23 cellular contexts compared by ENCODE assay signal in genomic region chr2:84844141-84844540, GRCh38. TPM values are rescaled to one million over a fixed set of nuclear protein-coding genes. Genes with fewer than 3 reads are reported as not detected.
DNase-seq lines count a peak whose midpoint lies in the region; ATAC-seq lines count a peak whose summit lies in the region.
"Had no signal": no experiment of that assay in that cellular context is flagged by ENCODE, and none has a peak within 500 bp of the region (broad histone marks: within the 10 kb centered on the region; RNA-seq: fewer than 3 reads in every experiment).

No MANE protein-coding gene starts in this region.

- H3K27me3 Mint-ChIP-seq in activated CD4-positive, alpha-beta memory T cell treated with anti-CD3 and anti-CD28 coated beads, Interleukin-2, amount 10 ng/mL, durations not matched to agents 7 days and 5 days: no peaks in the 10 kb centered on the region
- no peaks in the 10 kb centered on the region for H3K27me3 Mint-ChIP-seq in stimulated activated naive CD8-positive, alpha-beta T cell treated with anti-CD3 and anti-CD28 coated beads, Interleukin-15, amount 100 ng/mL, for 72 hours
- H3K27me3 Mint-ChIP-seq: stimulated activated memory B cell treated with anti-CD40 and anti-IgM and Interleukin-4, amounts not matched to agents 10 μg/mL and 1 μg/mL and 100 μg/mL, for 72 hours had no signal

- H3K4me1 ChIP-seq in effector memory CD4-positive, alpha-beta T cell (ENCODE audit: control insufficient read depth, insufficient read depth, low read length, poor library complexity, severe bottlenecking): peaks cover 93% of the 10 kb centered on the region
- H3K4me1 ChIP-seq: left ventricle myocardium inferior, thyroid gland had no signal

- H3K27ac ChIP-seq in effector memory CD4-positive, alpha-beta T cell (ENCODE audit: insufficient read depth, low read length, poor library complexity, severe bottlenecking): peak overlapping the region; percentile 63
- H3K27ac ChIP-seq: left ventricle myocardium inferior, SJSA1, thyroid gland had no signal

- H3K36me3 Mint-ChIP-seq in activated CD4-positive, alpha-beta memory T cell treated with anti-CD3 and anti-CD28 coated beads, Interleukin-2, amount 10 ng/mL, durations not matched to agents 7 days and 5 days (ENCODE audit: low read depth): peaks cover 54% of the 10 kb centered on the region

- H3K27ac Mint-ChIP-seq in activated CD4-positive, alpha-beta memory T cell treated with anti-CD3 and anti-CD28 coated beads, Interleukin-2, amount 10 ng/mL, durations not matched to agents 7 days and 5 days: peak overlapping the region; percentile 59
- peak overlapping the region; percentile 96 for H3K27ac Mint-ChIP-seq in stimulated activated naive CD8-positive, alpha-beta T cell treated with anti-CD3 and anti-CD28 coated beads, Interleukin-15, amount 100 ng/mL, for 72 hours
- H3K27ac Mint-ChIP-seq: stimulated activated memory B cell treated with anti-CD40 and anti-IgM and Interleukin-4, amounts not matched to agents 10 μg/mL and 1 μg/mL and 100 μg/mL, for 72 hours had no signal

- intact Hi-C loops in cardiac septum (cut with DNase I) (no loop called here), left ventricle myocardium superior (cut with micrococcal nuclease) (no loop called here)

- DNase-seq in cardiac septum (ENCODE audit: low spot score) (peak; percentile 41), left ventricle myocardium superior (no peak), NCI-H524 (lab: John Stamatoyannopoulos, UW) (no peak)
- DNase-seq in activated CD4-positive, alpha-beta memory T cell treated with anti-CD3 and anti-CD28 coated beads, Interleukin-2, amount 10 ng/mL, durations not matched to agents 7 days and 5 days: no peak
- DNase-seq in effector memory CD4-positive, alpha-beta T cell: no peak
- DNase-seq in stimulated activated naive CD8-positive, alpha-beta T cell treated with anti-CD3 and anti-CD28 coated beads, Interleukin-15, amount 100 ng/mL, for 72 hours: peak in 1 of 2 donors; percentile 47
- DNase-seq: activated CD4-positive, CD25-positive, alpha-beta regulatory T cell treated with anti-CD3 and anti-CD28 coated beads, Interleukin-2, amount 50 U/mL, for 72 hours; activated effector memory CD4-positive, alpha-beta T cell treated with Interleukin-2 at 50 U/mL for 16 hours; AML-193; DMS 273 treated with DMSO at 0.1 percent for 48 hours; GDM1; KG1; left ventricle myocardium inferior; NCI-H1694 treated with DMSO at 0.1 percent for 48 hours; NCI-H2227 treated with DMSO at 0.1 percent for 48 hours; nucleus accumbens; retina; T1000; thyroid gland had no signal

- no peaks in the 10 kb centered on the region for H3K27me3 ChIP-seq in effector memory CD4-positive, alpha-beta T cell (replicated peaks; ENCODE audit: control insufficient read depth, insufficient read depth, low read length, poor library complexity, severe bottlenecking)
- H3K27me3 ChIP-seq: SJSA1, thyroid gland had no signal

- no peak for ATAC-seq in left ventricle myocardium superior
- ATAC-seq in stimulated activated naive CD8-positive, alpha-beta T cell treated with anti-CD3 and anti-CD28 coated beads, Interleukin-15, amount 100 ng/mL, for 72 hours: peak; percentile 59
- no peak for ATAC-seq in HG03097 (IDR thresholded peaks at IDR 0.05; ENCODE audit: low FRiP score, unreplicated experiment)
- ATAC-seq: Panc1; stimulated activated memory B cell treated with anti-CD40 and anti-IgM and Interleukin-4, amounts not matched to agents 10 μg/mL and 1 μg/mL and 100 μg/mL, for 72 hours had no signal

- no peaks in the 10 kb centered on the region for H3K9me3 Mint-ChIP-seq in activated CD4-positive, alpha-beta memory T cell treated with anti-CD3 and anti-CD28 coated beads, Interleukin-2, amount 10 ng/mL, durations not matched to agents 7 days and 5 days
- no peaks in the 10 kb centered on the region for H3K9me3 Mint-ChIP-seq in stimulated activated naive CD8-positive, alpha-beta T cell treated with anti-CD3 and anti-CD28 coated beads, Interleukin-15, amount 100 ng/mL, for 72 hours
- H3K9me3 Mint-ChIP-seq: stimulated activated memory B cell treated with anti-CD40 and anti-IgM and Interleukin-4, amounts not matched to agents 10 μg/mL and 1 μg/mL and 100 μg/mL, for 72 hours had no signal

- POLR2A ChIA-PET in activated CD4-positive, alpha-beta memory T cell treated with anti-CD3 and anti-CD28 coated beads, Interleukin-2, amount 10 ng/mL, durations not matched to agents 7 days and 5 days (lab: Charles Lee): interaction anchor here (3.9 to 8.2 kb wide), 2 partner anchors 62 kb away, joined by 40 to 66 read pairs; partner anchors contain the start of gene TMSB10

- peaks cover 87% of the 10 kb centered on the region for H3K4me1 Mint-ChIP-seq in activated CD4-positive, alpha-beta memory T cell treated with anti-CD3 and anti-CD28 coated beads, Interleukin-2, amount 10 ng/mL, durations not matched to agents 7 days and 5 days
- peaks cover 97% of the 10 kb centered on the region for H3K4me1 Mint-ChIP-seq in stimulated activated naive CD8-positive, alpha-beta T cell treated with anti-CD3 and anti-CD28 coated beads, Interleukin-15, amount 100 ng/mL, for 72 hours

- no peaks in the 10 kb centered on the region for H3K9me3 ChIP-seq in effector memory CD4-positive, alpha-beta T cell (ENCODE audit: control insufficient read depth, low read length)
- H3K9me3 ChIP-seq: left ventricle myocardium inferior, SJSA1, thyroid gland had no signal

- H3K36me3 ChIP-seq in effector memory CD4-positive, alpha-beta T cell (ENCODE audit: control insufficient read depth, insufficient read depth, low read length): no peaks in the 10 kb centered on the region
- H3K36me3 ChIP-seq: left ventricle myocardium inferior, SJSA1, thyroid gland had no signal

- no peak overlapping the region for H3K4me3 ChIP-seq in effector memory CD4-positive, alpha-beta T cell (ENCODE audit: insufficient read depth, low read depth, low read length, poor library complexity, severe bottlenecking)
- H3K4me3 ChIP-seq: left ventricle myocardium inferior, SJSA1, thyroid gland had no signal

- no peak overlapping the region for H3K4me3 Mint-ChIP-seq in activated CD4-positive, alpha-beta memory T cell treated with anti-CD3 and anti-CD28 coated beads, Interleukin-2, amount 10 ng/mL, durations not matched to agents 7 days and 5 days
- H3K4me3 Mint-ChIP-seq in stimulated activated naive CD8-positive, alpha-beta T cell treated with anti-CD3 and anti-CD28 coated beads, Interleukin-15, amount 100 ng/mL, for 72 hours: peak overlapping the region; percentile 76 to 85
- H3K4me3 Mint-ChIP-seq: stimulated activated memory B cell treated with anti-CD40 and anti-IgM and Interleukin-4, amounts not matched to agents 10 μg/mL and 1 μg/mL and 100 μg/mL, for 72 hours had no signal

- CTCF ChIA-PET in activated CD4-positive, alpha-beta memory T cell treated with anti-CD3 and anti-CD28 coated beads, Interleukin-2, amount 10 ng/mL, durations not matched to agents 7 days and 5 days (lab: Charles Lee): interaction anchor here (1.0 kb wide), 1 partner anchor 38 kb away, joined by 3 read pairs; no protein-coding TSS in a partner anchor

RNA-seq across cellular contexts. Expression of gene TRABD2A, which starts 36.7 kb away (rescaled TPM):
- total RNA-seq in cardiac septum (0.54 TPM), left ventricle myocardium superior (0.62 TPM)
- total RNA-seq in activated CD4-positive, alpha-beta memory T cell treated with anti-CD3 and anti-CD28 coated beads, Interleukin-2, amount 10 ng/mL, durations not matched to agents 7 days and 5 days: 10 to 100 TPM; 35.9 to 38.3 TPM

Comparison
In these comparisons a context has a peak if more than half of its experiments do, and no peak if none do; other contexts are left out.
1. RNA of gene TRABD2A, which starts 36.7 kb away (total RNA-seq): 35.9 to 38.3 TPM in activated CD4-positive, alpha-beta memory T cell treated with anti-CD3 and anti-CD28 coated beads, Interleukin-2, amount 10 ng/mL, durations not matched to agents 7 days and 5 days; 0.62 TPM in left ventricle myocardium superior (single experiment) and 0.54 TPM in cardiac septum (single experiment); every median in the first group is over 10 times any median in the second.